ENCODE assay signal across 24 cellular contexts in genomic region chr4:48450740-48451139, GRCh38. TPM values are rescaled to one million over a fixed set of nuclear protein-coding genes. Genes with fewer than 3 reads are reported as not detected.
"Had no signal": no experiment of that assay in that cellular context is flagged by ENCODE, and none has a peak within 500 bp of the region (broad histone marks: within the 10 kb centered on the region; RNA-seq: fewer than 3 reads in every experiment).

No MANE protein-coding gene starts in this region.

- H3K9me3 Mint-ChIP-seq: nephron progenitor cell had no signal

- DNase-seq: dermis blood vessel endothelial cell; erythroblast; foreskin melanocyte; head of caudate nucleus; left colon; mesendoderm; naive B cell; nephron progenitor cell; psoas muscle; retina; right lobe of liver; stimulated activated CD4-positive, alpha-beta T cell treated with anti-CD3 and anti-CD28 coated beads, Interleukin-4, amount 100 ng/mL, for 1 hour; stimulated activated CD8-positive, alpha-beta memory T cell treated with anti-CD3 and anti-CD28 coated beads, Interleukin-4, amount 100 ng/mL, for 48 hours; stimulated activated naive CD8-positive, alpha-beta T cell treated with anti-CD3 and anti-CD28 coated beads, Interleukin-15, Interleukin-2, amounts not matched to agents 100 U/mL and 50 U/mL, for 24 hours; thyroid gland; uterus had no signal

- H3K27ac Mint-ChIP-seq: naive B cell; nephron progenitor cell; stimulated activated effector memory CD8-positive, alpha-beta T cell treated with anti-CD3 and anti-CD28 coated beads, Interleukin-12 subunit alpha, Interleukin-12 subunit beta, amount 100 ng/mL, for 72 hours; type B pancreatic cell had no signal

- H3K27me3 Mint-ChIP-seq: type B pancreatic cell had no signal

- H3K36me3 Mint-ChIP-seq: naive B cell; stimulated activated effector memory CD8-positive, alpha-beta T cell treated with anti-CD3 and anti-CD28 coated beads, Interleukin-12 subunit alpha, Interleukin-12 subunit beta, amount 100 ng/mL, for 72 hours; type B pancreatic cell had no signal

- H3K27me3 ChIP-seq: hepatocyte, right lobe of liver, suprapubic skin, thyroid gland, uterus had no signal

- H3K9me3 ChIP-seq: psoas muscle, right lobe of liver, suprapubic skin, thyroid gland, uterus had no signal

- ATAC-seq: left colon; psoas muscle; right lobe of liver; stimulated activated effector memory CD8-positive, alpha-beta T cell treated with anti-CD3 and anti-CD28 coated beads, Interleukin-12 subunit alpha, Interleukin-12 subunit beta, amount 100 ng/mL, for 72 hours; stimulated activated naive CD8-positive, alpha-beta T cell treated with anti-CD3 and anti-CD28 coated beads, Interleukin-15, Interleukin-2, amounts not matched to agents 100 U/mL and 50 U/mL, for 24 hours had no signal

- H3K4me1 Mint-ChIP-seq: naive B cell; nephron progenitor cell; stimulated activated effector memory CD8-positive, alpha-beta T cell treated with anti-CD3 and anti-CD28 coated beads, Interleukin-12 subunit alpha, Interleukin-12 subunit beta, amount 100 ng/mL, for 72 hours had no signal

- H3K36me3 ChIP-seq: right lobe of liver, suprapubic skin, thyroid gland, uterus had no signal

- H3K27ac ChIP-seq: hepatocyte, psoas muscle, right lobe of liver, suprapubic skin, thyroid gland, uterus had no signal

- H3K4me1 ChIP-seq: psoas muscle, right lobe of liver, suprapubic skin, thyroid gland, uterus had no signal

- H3K4me3 Mint-ChIP-seq: naive B cell; nephron progenitor cell; stimulated activated effector memory CD8-positive, alpha-beta T cell treated with anti-CD3 and anti-CD28 coated beads, Interleukin-12 subunit alpha, Interleukin-12 subunit beta, amount 100 ng/mL, for 72 hours; type B pancreatic cell had no signal

- H3K4me3 ChIP-seq: hepatocyte, psoas muscle, right lobe of liver, suprapubic skin, thyroid gland, uterus had no signal

RNA-seq across cellular contexts. Expression of gene SLC10A4, which starts 32.4 kb away (rescaled TPM):
- total RNA-seq: dermis blood vessel endothelial cell had no signal
- polyA plus RNA-seq: liver had no signal

RNA-seq across cellular contexts. Expression of gene ZAR1, which starts 39.3 kb away (rescaled TPM):
- total RNA-seq: dermis blood vessel endothelial cell, hepatocyte, kidney epithelial cell, left colon, lung microvascular endothelial cell, omental fat pad, psoas muscle, right lobe of liver, suprapubic skin, thyroid gland had no signal
- polyA plus RNA-seq: hepatocyte, liver, psoas muscle had no signal
